Comparison of ENCODE assay signal across 25 cellular contexts in the genomic region with DNA sequence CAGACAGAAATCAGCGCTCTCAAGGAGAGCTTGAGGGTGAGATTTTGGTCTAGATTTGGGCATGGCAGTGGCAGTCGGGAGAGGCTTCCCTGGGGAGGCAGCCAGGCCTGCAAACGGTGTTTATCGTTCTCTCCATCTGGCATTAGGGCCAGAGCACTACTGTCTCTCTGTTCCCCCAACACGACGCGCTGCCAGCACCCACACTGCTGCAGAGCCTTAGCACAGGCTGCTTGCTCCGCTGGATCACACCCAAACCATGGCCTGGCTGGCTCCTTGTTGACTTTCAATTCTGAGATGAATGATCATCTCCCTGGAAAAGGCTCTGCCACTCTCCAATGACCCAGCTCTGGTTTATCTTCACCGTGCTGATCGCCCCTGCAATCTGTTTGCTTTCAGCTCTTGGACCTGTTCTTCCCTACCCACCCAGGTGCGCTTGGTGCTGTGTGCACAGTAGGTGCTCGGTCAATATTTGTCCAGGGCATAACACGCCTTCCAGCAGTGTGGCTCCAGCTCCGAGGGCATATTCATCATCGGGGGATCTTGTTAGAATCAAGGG.
DNase-seq lines count a peak whose midpoint lies in the region; FAIRE-seq and TF ChIP-seq lines count a peak whose summit lies in the region.
"Had no signal": no experiment of that assay in that cellular context is flagged by ENCODE, and none has a peak within 500 bp of the region (broad histone marks: within the 10 kb centered on the region; RNA-seq: fewer than 3 reads in every experiment).

No MANE protein-coding gene starts in this region.

- no peak; a peak in 1 of 3 replicates for TF ChIP-seq POLR2A in H1 (IDR thresholded peaks at IDR 0.05; ENCODE audit: control extremely low read depth in 1 of 2, low read depth in 2 of 2, low read length in 2 of 2)

- peak overlapping the region; percentile 0 for H3K56ac ChIP-seq in H1 (replicated peaks; ENCODE audit: insufficient read length, low read depth, low read length)

- H3K4me3 ChIP-seq in HUES6 (ENCODE audit: low read depth, low read length) (no peak overlapping the region), H1 (ENCODE audit: extremely low read depth in 1 of 4, insufficient read depth in 2 of 4, low read depth in 3 of 4, low read length in 4 of 4) (peak overlapping the region in 3 of 4 experiments; percentile 3 to 51 (median 6); a peak in 4 of 8 replicates), trophoblast cell (ENCODE audit: low read depth, low read length) (no peak overlapping the region), osteoblast (ENCODE audit: insufficient read depth, low read length) (no peak overlapping the region)
- H3K4me3 ChIP-seq: dorsolateral prefrontal cortex, lower lobe of right lung, skin epidermis, upper lobe of left lung had no signal

- no peaks in the 10 kb centered on the region for H3K79me2 ChIP-seq in H1 (ENCODE audit: control insufficient read depth in 1 of 2, insufficient read depth in 2 of 2, low read length in 2 of 2)
- no peaks in the 10 kb centered on the region for H3K79me2 ChIP-seq in trophoblast cell (ENCODE audit: control insufficient read depth, insufficient read depth, low read length, poor library complexity)
- H3K79me2 ChIP-seq in osteoblast (ENCODE audit: insufficient read depth, low read length), result no peaks in the 10 kb centered on the region

- H3K36me3 ChIP-seq in ES-I3 (ENCODE audit: insufficient read depth, low read length) (no peaks in the 10 kb centered on the region), HUES6 (ENCODE audit: control insufficient read depth, insufficient read depth, low read length) (no peaks in the 10 kb centered on the region), H1 (ENCODE audit: control insufficient read depth in 2 of 4, insufficient read depth in 4 of 4, low read length in 3 of 4) (no peaks in the 10 kb centered on the region), trophoblast cell (ENCODE audit: control insufficient read depth in 1 of 2, insufficient read depth in 2 of 2, low read length in 2 of 2) (no peaks in the 10 kb centered on the region), osteoblast (ENCODE audit: insufficient read depth, low read length) (no peaks in the 10 kb centered on the region)
- H3K36me3 ChIP-seq: lower lobe of right lung, upper lobe of left lung had no signal

- H4K20me1 ChIP-seq in H1 (replicated peaks in 1 of 2; ENCODE audit: control insufficient read depth in 1 of 2, insufficient read depth in 2 of 2, low read length in 2 of 2) (no peaks in the 10 kb centered on the region), osteoblast (ENCODE audit: insufficient read depth, low read length) (no peaks in the 10 kb centered on the region)

- no peak overlapping the region for H4K12ac ChIP-seq in trophoblast cell (ENCODE audit: low read depth, low read length)

- H3K27me3 ChIP-seq in HUES6 (ENCODE audit: control insufficient read depth, insufficient read depth, low read length), result peaks cover 17% of the 10 kb centered on the region; the same call in 1 of the 2 replicates
- peaks cover 16 to 48% (median 42%) of the 10 kb centered on the region in 4 experiments for H3K27me3 ChIP-seq in H1 (replicated peaks in 1 of 4; ENCODE audit: control insufficient read depth in 3 of 4, extremely low read depth in 1 of 4, insufficient read depth in 3 of 4, low read length in 3 of 4)
- H3K27me3 ChIP-seq in trophoblast cell (ENCODE audit: insufficient read depth, low read length), result no peaks in the 10 kb centered on the region
- H3K27me3 ChIP-seq in osteoblast (ENCODE audit: insufficient read depth, low read length), result no peaks in the 10 kb centered on the region
- H3K27me3 ChIP-seq: upper lobe of left lung had no signal

- H3K4me2 ChIP-seq in H1 (ENCODE audit: insufficient read depth in 1 of 2, low read depth in 2 of 2, low read length in 2 of 2) (peak overlapping the region; percentile 49 to 81), trophoblast cell (ENCODE audit: low read length) (no peak overlapping the region), osteoblast (ENCODE audit: insufficient read depth, low read length) (no peak overlapping the region)

- H3K4me1 ChIP-seq in ES-I3 (ENCODE audit: insufficient read depth, low read length) (peaks cover 25% of the 10 kb centered on the region), HUES6 (ENCODE audit: control insufficient read depth, insufficient read depth, low read length) (peaks cover 46% of the 10 kb centered on the region), H1 (replicated peaks in 1 of 4; ENCODE audit: control insufficient read depth in 3 of 4, insufficient read depth in 4 of 4, low read length in 3 of 4) (peaks cover 11 to 28% (median 22%) of the 10 kb centered on the region in 4 experiments), trophoblast cell (ENCODE audit: control insufficient read depth in 1 of 2, insufficient read depth in 2 of 2, low read length in 2 of 2) (peaks cover 0 to 5% of the 10 kb centered on the region in 2 experiments), osteoblast (ENCODE audit: insufficient read depth, low read length) (no peaks in the 10 kb centered on the region)
- H3K4me1 ChIP-seq: lower lobe of right lung, upper lobe of left lung had no signal

- H4K8ac ChIP-seq in H1 (ENCODE audit: extremely low read depth, insufficient read depth, low read length) (0 out of 2 replicates have a peak overlapping the region, but pooled peaks have one; percentile 11), trophoblast cell (ENCODE audit: low read depth, low read length) (peak overlapping the region; percentile 59)

- H3K23me2 ChIP-seq in H1 (ENCODE audit: low read depth, low read length), result 0 out of 2 replicates have a peak, but pooled peaks cover 3% of the 10 kb centered on the region

- H3K79me1 ChIP-seq in H1 (ENCODE audit: low read depth, low read length) (no peaks in the 10 kb centered on the region), trophoblast cell (ENCODE audit: low read length) (peaks cover 2% of the 10 kb centered on the region)

- H3K9ac ChIP-seq in ES-I3 (ENCODE audit: low read depth, low read length) (peak overlapping the region; percentile 31; the same call in 1 of the 2 replicates), HUES6 (ENCODE audit: low read length) (peak overlapping the region; percentile 65), H1 (replicated peaks in 1 of 4; ENCODE audit: extremely low read depth in 1 of 4, low read depth in 3 of 4, low read length in 3 of 4) (peak overlapping the region in 3 of 4 experiments; percentile 13 to 24 (median 13); a peak in 4 of 7 replicates), trophoblast cell (ENCODE audit: low read length) (no peak overlapping the region)

- H2BK12ac ChIP-seq in H1 (ENCODE audit: low read depth, low read length) (peak overlapping the region; percentile 100), trophoblast cell (ENCODE audit: low read length) (no peak overlapping the region)

- POLR2A ChIA-PET in H1 (lab: Charles Lee; ENCODE audit: partially characterized antibody), result interaction anchor here (0.9 to 1.7 kb wide), 5 partner anchors 15 to 69 kb away, joined by 3 to 6 read pairs (median 5); no protein-coding TSS in a partner anchor

- H2AK5ac ChIP-seq in H1 (ENCODE audit: low read depth, low read length), result peak overlapping the region; percentile 96
- H2AK5ac ChIP-seq in trophoblast cell (ENCODE audit: low read length), result no peak overlapping the region

- 38% methylated on average over 15 of the region's 15 CpGs; no CpG with 5 or more reads in 1 of the 2 experiments for WGBS in H1 (ENCODE audit: extremely low coverage in 1 of 2, insufficient coverage in 1 of 2, insufficient read length in 1 of 2, insufficient replicate concordance in 2 of 2, low coverage in 1 of 2, low lambda C conversion rate in 2 of 2, missing lambda C conversion rate in 1 of 2), 2 experiments
- no CpG with 5 or more reads among the region's 15 CpGs for WGBS in trophoblast cell (ENCODE audit: extremely low coverage, insufficient coverage, insufficient read length)

- H3K9me3 ChIP-seq in ES-I3 (ENCODE audit: control insufficient read depth, insufficient read depth, low read length) (no peaks in the 10 kb centered on the region; the same call in 1 of the 2 replicates), HUES6 (ENCODE audit: control insufficient read depth, insufficient read depth, low read depth, low read length) (no peaks in the 10 kb centered on the region), H1 (ENCODE audit: insufficient read depth in 2 of 2, low read depth in 1 of 2, low read length in 1 of 2) (no peaks in the 10 kb centered on the region), trophoblast cell (ENCODE audit: insufficient read depth, low read depth, low read length) (no peaks in the 10 kb centered on the region), osteoblast (ENCODE audit: low read depth, low read length) (no peaks in the 10 kb centered on the region)
- H3K9me3 ChIP-seq: lower lobe of right lung, upper lobe of left lung had no signal

- H4K5ac ChIP-seq in H1 (ENCODE audit: insufficient read length, low read depth, low read length), result peak overlapping the region; percentile 74

- FAIRE-seq in H1 (lab: Jason Lieb, UNC), result no peak
- FAIRE-seq: frontal cortex, GM18507, H54 had no signal

- peak overlapping the region; percentile 97 for H2BK120ac ChIP-seq in H1 (replicated peaks; ENCODE audit: low read depth, low read length)
- no peak overlapping the region for H2BK120ac ChIP-seq in trophoblast cell (ENCODE audit: insufficient read depth, low read length, poor library complexity)

- peak overlapping the region; percentile 97; the same call in 1 of the 2 replicates for H2BK5ac ChIP-seq in H1 (ENCODE audit: low read depth, low read length)
- H2BK5ac ChIP-seq in trophoblast cell (ENCODE audit: low read depth, low read length, poor library complexity), result no peak overlapping the region

- H3K14ac ChIP-seq in H1 (ENCODE audit: insufficient read length) (no peak overlapping the region), trophoblast cell (ENCODE audit: low read length) (no peak overlapping the region)

- H4K91ac ChIP-seq in H1 (replicated peaks; ENCODE audit: insufficient read length, low read length), result peak overlapping the region; percentile 16
- H4K91ac ChIP-seq in trophoblast cell (ENCODE audit: low read depth, low read length), result no peak overlapping the region

- H3K23ac ChIP-seq in H1 (ENCODE audit: insufficient read length) (no peak overlapping the region), trophoblast cell (ENCODE audit: low read length) (no peak overlapping the region)

- H3K27ac ChIP-seq in HUES6 (ENCODE audit: low read depth, low read length) (peak overlapping the region; percentile 8; the same call in 1 of the 2 replicates), H1 (ENCODE audit: low read depth, low read length) (peak overlapping the region; percentile 55; the same call in 1 of the 2 replicates), trophoblast cell (ENCODE audit: low read depth, low read length) (no peak overlapping the region), osteoblast (ENCODE audit: low read depth, low read length) (no peak overlapping the region)
- H3K27ac ChIP-seq: C4-2B, dorsolateral prefrontal cortex, HL-60, lower lobe of right lung, skin epidermis, upper lobe of left lung had no signal

- CTCF ChIA-PET in H1 (lab: Charles Lee; ENCODE audit: partially characterized antibody), result interaction anchor here (0.6 to 2.2 kb wide), 3 partner anchors 10 to 123 kb away, joined by 3 to 5 read pairs (median 3); no protein-coding TSS in a partner anchor

- H3K18ac ChIP-seq in H1 (ENCODE audit: extremely low read depth, low read length) (peak overlapping the region; percentile 80), trophoblast cell (ENCODE audit: low read length) (no peak overlapping the region)

- TF ChIP-seq CTCF in H1 (IDR thresholded peaks at IDR 0.05; ENCODE audit: control extremely low read depth in 1 of 3, insufficient read depth in 1 of 3, low read depth in 1 of 3, low read length in 3 of 3) (no peak), osteoblast (IDR thresholded peaks at IDR 0.05; ENCODE audit: extremely low read depth, low read depth, low read length) (no peak)

- no peak for TF ChIP-seq EP300 in H1 (IDR thresholded peaks at IDR 0.05; ENCODE audit: borderline replicate concordance in 1 of 2, low read depth in 2 of 2, low read length in 2 of 2)

- peak overlapping the region; percentile 94 for H2BK15ac ChIP-seq in H1 (ENCODE audit: low read length)

- H3K4ac ChIP-seq in H1 (replicated peaks; ENCODE audit: insufficient read length, low read depth, low read length), result peak overlapping the region; percentile 96
- no peak overlapping the region for H3K4ac ChIP-seq in trophoblast cell (ENCODE audit: low read depth, low read length)

- peak overlapping the region; percentile 98 for H2BK20ac ChIP-seq in H1 (ENCODE audit: low read length)

- no peak overlapping the region for H2AFZ ChIP-seq in H1 (ENCODE audit: low read length)
- no peak overlapping the region for H2AFZ ChIP-seq in trophoblast cell (ENCODE audit: insufficient read depth, low read length, poor library complexity)
- no peak overlapping the region for H2AFZ ChIP-seq in osteoblast (ENCODE audit: low read length)

- no peak for TF ChIP-seq RAD21 in H1 (IDR thresholded peaks at IDR 0.05 in 1 of 2, conservative IDR thresholded peaks at IDR 0.05 in 1 of 2; ENCODE audit: low read depth in 2 of 2, low read length in 2 of 2)

- DNase-seq in H1 (ENCODE audit: low read depth in 1 of 2, low spot score in 2 of 2) (peak in 1 of 2 experiments; percentile 58), trophoblast cell (no peak), osteoblast (ENCODE audit: insufficient read length, low spot score, missing footprints) (no peak), Kasumi-1 (lab: John Stamatoyannopoulos, UW) (no peak)
- no peak for DNase-seq in activated CD4-positive, alpha-beta T cell treated with anti-CD3 and anti-CD28 coated beads, Interleukin-2, amount 50 U/mL, for 1 hour
- DNase-seq: activated CD4-positive, alpha-beta memory T cell treated with anti-CD3 and anti-CD28 coated beads, Interleukin-2, amount 10 ng/mL, durations not matched to agents 7 days and 5 days; activated CD4-positive, CD25-positive, alpha-beta regulatory T cell treated with anti-CD3 and anti-CD28 coated beads, Interleukin-2, amount 50 U/mL, for 72 hours; activated naive CD4-positive, alpha-beta T cell treated with anti-CD3 and anti-CD28 coated beads for 36 hours; cerebellar nuclear complex; lower lobe of right lung; natural killer cell; NCI-H146; OCI-M1; stimulated activated naive B cell treated with anti-CD40 and anti-IgM and Interleukin-4, amounts not matched to agents 10 μg/mL and 1 μg/mL and 100 μg/mL, for 72 hours; T-cell; upper lobe of left lung had no signal

Comparison
In these comparisons a context has a peak if more than half of its experiments do, and no peak if none do; other contexts are left out.
1. H3K27ac ChIP-seq: peak in HUES6 (single experiment) and H1 (single experiment); none in trophoblast cell (single experiment) and osteoblast (single experiment).
2. H3K4me3 ChIP-seq: peak in H1 (3 of 4); none in HUES6 (single experiment), trophoblast cell (single experiment) and osteoblast (single experiment).
3. H3K4me2 ChIP-seq: peak in H1 (2 of 2); none in trophoblast cell (single experiment) and osteoblast (single experiment).